8 cellular contexts compared by ENCODE assay signal in the genomic region with DNA sequence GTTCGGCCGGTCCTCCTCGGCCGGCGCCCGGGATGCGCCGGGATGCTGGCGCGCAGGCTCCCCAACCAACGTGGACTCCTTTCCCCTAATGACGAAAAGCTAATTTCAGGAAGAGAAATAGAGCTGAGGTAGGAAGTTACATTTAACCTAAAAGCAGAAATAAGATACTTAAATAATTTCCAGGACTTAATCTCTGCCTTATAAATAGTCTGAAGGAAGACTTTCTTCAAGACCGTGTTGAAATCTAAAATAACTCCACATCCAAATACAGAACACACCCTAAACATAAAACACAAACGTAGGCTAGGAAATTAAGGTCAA. TPM values are rescaled to one million over a fixed set of nuclear protein-coding genes. Genes with fewer than 3 reads are reported as not detected.
DNase-seq lines count a peak whose midpoint lies in the region; ATAC-seq and TF ChIP-seq lines count a peak whose summit lies in the region.

No MANE protein-coding gene starts in this region.

- no peaks in the 10 kb centered on the region for H3K9me3 ChIP-seq in mononuclear cell (ENCODE audit: low read depth, low read length)

- H3K36me3 ChIP-seq in ACC112 (ENCODE audit: insufficient read depth, low read length) (peaks cover 8% of the 10 kb centered on the region; the same call in 1 of the 2 replicates), brain microvascular endothelial cell (replicated peaks) (no peaks in the 10 kb centered on the region)

- H3K79me2 ChIP-seq in ACC112 (ENCODE audit: control insufficient read depth, insufficient read depth, low read length, unreplicated experiment), result peaks cover 68% of the 10 kb centered on the region

- no peak for TF ChIP-seq CTCF in brain microvascular endothelial cell (IDR thresholded peaks at IDR 0.05; ENCODE audit: low read depth, low read length, missing control alignments)

- peak overlapping the region; percentile 20 for H2AFZ ChIP-seq in ACC112 (ENCODE audit: low read length, unreplicated experiment)

- ATAC-seq in GM21367 (IDR thresholded peaks at IDR 0.05; ENCODE audit: unreplicated experiment), result no peak

- peak overlapping the region; percentile 96 for H3K4me3 ChIP-seq in ACC112 (ENCODE audit: low read depth, low read length)
- H3K4me3 ChIP-seq in brain microvascular endothelial cell (ENCODE audit: low read depth, low read length), result peak overlapping the region; percentile 90
- peak overlapping the region; percentile 89 for H3K4me3 ChIP-seq in mononuclear cell (ENCODE audit: low read length)

- peaks cover 24% of the 10 kb centered on the region for H3K4me1 ChIP-seq in ACC112 (ENCODE audit: control insufficient read depth, insufficient read depth, low read length, unreplicated experiment)
- peaks cover 55% of the 10 kb centered on the region for H3K4me1 ChIP-seq in mononuclear cell (ENCODE audit: insufficient read depth, low read length)

- peak; percentile 27 for DNase-seq in HS-27A (ENCODE audit: low read depth)
- no peak for DNase-seq in brain microvascular endothelial cell
- no peak for DNase-seq in DMS 273 (lab: John Stamatoyannopoulos, UW; ENCODE audit: unreplicated experiment)
- no peak for DNase-seq in stimulated activated CD4-positive, alpha-beta T cell treated with anti-CD3 and anti-CD28 coated beads, Interleukin-4, amount 100 ng/mL, for 4 hours
- DNase-seq in KG1 (lab: John Stamatoyannopoulos, UW), result no peak

- no peaks in the 10 kb centered on the region for H3K27me3 ChIP-seq in ACC112 (ENCODE audit: insufficient read depth, low read length)
- H3K27me3 ChIP-seq in brain microvascular endothelial cell (replicated peaks), result no peaks in the 10 kb centered on the region
- no peaks in the 10 kb centered on the region for H3K27me3 ChIP-seq in mononuclear cell (ENCODE audit: insufficient read depth, low read length)

- H3K27ac ChIP-seq in ACC112 (ENCODE audit: low read depth, low read length), result peak overlapping the region; percentile 85
- H3K27ac ChIP-seq in brain microvascular endothelial cell, result peak overlapping the region; percentile 91

- in situ Hi-C loops in brain microvascular endothelial cell (cut with HindIII; ENCODE audit: low pct_ligation_motif_present, low sequenced_read_pairs), result no loop called here

RNA-seq across cellular contexts. Expression of a gene that starts 1.2 kb away (rescaled TPM):
- 11.2 TPM for total RNA-seq in mononuclear cell

RNA-seq across cellular contexts. Expression of a gene that starts 39.8 kb away (rescaled TPM):
- 42.0 TPM for total RNA-seq in mononuclear cell
